ENCODE assay signal across 18 cellular contexts in the genomic region with DNA sequence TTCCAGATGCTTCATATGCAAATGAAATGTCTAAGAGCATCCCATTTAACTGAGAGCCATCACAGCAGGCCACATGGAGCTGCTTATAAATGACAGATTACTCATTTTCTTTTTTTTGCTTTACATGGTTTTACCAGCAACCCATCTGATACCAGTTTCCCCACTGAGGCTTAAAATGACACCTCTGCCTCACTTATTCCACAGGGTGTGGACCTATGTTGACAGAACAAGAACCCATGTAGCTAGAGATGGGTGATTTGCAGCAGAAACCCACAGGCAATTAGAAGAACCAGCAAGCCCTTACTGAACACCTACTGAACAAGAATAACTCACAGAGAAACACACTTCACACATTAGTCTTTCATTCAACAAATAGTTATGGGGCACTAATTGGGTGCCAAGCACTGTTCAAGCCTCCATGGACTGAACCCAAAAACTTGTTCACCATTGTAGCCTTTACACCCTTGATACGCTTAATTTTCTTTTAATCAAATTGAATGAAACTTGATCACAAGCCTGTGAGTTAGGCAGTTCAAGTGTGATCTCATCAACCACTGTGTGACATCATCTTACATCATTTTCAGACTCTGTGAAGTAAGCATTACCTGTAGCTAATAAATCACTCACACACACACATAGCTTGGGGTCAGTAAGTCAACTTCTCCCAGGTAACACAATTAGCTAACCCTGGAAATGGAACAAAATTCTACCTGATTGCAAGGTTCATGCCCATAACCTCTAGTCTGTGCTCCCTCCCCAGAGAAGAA. TPM values are rescaled to one million over a fixed set of nuclear protein-coding genes. Genes with fewer than 3 reads are reported as not detected.
"Had no signal": no experiment of that assay in that cellular context is flagged by ENCODE, and none has a peak within 500 bp of the region (broad histone marks: within the 10 kb centered on the region; RNA-seq: fewer than 3 reads in every experiment).

No MANE protein-coding gene starts in this region.

- H3K4me3 Mint-ChIP-seq: activated CD4-positive, alpha-beta memory T cell treated with anti-CD3 and anti-CD28 coated beads for 36 hours; activated T-helper 1 cell treated with anti-CD3 and anti-CD28 coated beads, Interleukin-12 subunit alpha, Interleukin-12 subunit beta, Interleukin-2, Interleukin-4 antibody, amounts not matched to agents 30 ng/mL and 10 ng/mL and 1 ng/mL, durations not matched to agents 14 hours and 24 hours and 36 hours; naive thymus-derived CD4-positive, alpha-beta T cell; neural crest cell had no signal

- H3K36me3 ChIP-seq: cardiac muscle cell, lower lobe of right lung, sigmoid colon, upper lobe of left lung had no signal

- H3K27ac ChIP-seq: cardiac muscle cell, foreskin keratinocyte, lower lobe of right lung, sigmoid colon, upper lobe of left lung had no signal

- H3K4me1 Mint-ChIP-seq: naive thymus-derived CD4-positive, alpha-beta T cell had no signal

- H3K4me1 ChIP-seq: sigmoid colon had no signal

- H3K27me3 ChIP-seq: cardiac muscle cell, foreskin keratinocyte, sigmoid colon, upper lobe of left lung had no signal

- ATAC-seq: foreskin keratinocyte; lower lobe of right lung; naive thymus-derived CD4-positive, alpha-beta T cell; SK-N-SH treated with all-trans-retinoic acid at 6 μM for 48 hours had no signal

- DNase-seq: activated CD4-positive, alpha-beta memory T cell treated with anti-CD3 and anti-CD28 coated beads for 36 hours; activated CD4-positive, alpha-beta T cell treated with anti-CD3 and anti-CD28 coated beads for 48 hours; amniotic stem cell; foreskin keratinocyte; lower lobe of right lung; naive thymus-derived CD4-positive, alpha-beta T cell; occipital lobe; posterior cingulate gyrus; sigmoid colon; stimulated activated CD4-positive, alpha-beta T cell treated with anti-CD3 and anti-CD28 coated beads, Interleukin-4, amount 100 ng/mL, for 1 hour; stimulated activated naive CD4-positive, alpha-beta T cell; upper lobe of left lung had no signal

- H3K36me3 Mint-ChIP-seq: activated CD4-positive, alpha-beta memory T cell treated with anti-CD3 and anti-CD28 coated beads for 36 hours; activated naive CD4-positive, alpha-beta T cell treated with anti-CD3 and anti-CD28 coated beads, Interleukin-2, amount 50 U/mL, for 72 hours; naive thymus-derived CD4-positive, alpha-beta T cell had no signal

- H3K9me3 ChIP-seq: lower lobe of right lung, sigmoid colon, upper lobe of left lung had no signal

- H3K27ac Mint-ChIP-seq: activated CD4-positive, alpha-beta memory T cell treated with anti-CD3 and anti-CD28 coated beads for 36 hours; activated naive CD4-positive, alpha-beta T cell treated with anti-CD3 and anti-CD28 coated beads, Interleukin-2, amount 50 U/mL, for 72 hours; activated T-helper 1 cell treated with anti-CD3 and anti-CD28 coated beads, Interleukin-12 subunit alpha, Interleukin-12 subunit beta, Interleukin-2, Interleukin-4 antibody, amounts not matched to agents 30 ng/mL and 10 ng/mL and 1 ng/mL, durations not matched to agents 14 hours and 24 hours and 36 hours; naive thymus-derived CD4-positive, alpha-beta T cell had no signal

- H3K9me3 Mint-ChIP-seq: activated CD4-positive, alpha-beta memory T cell treated with anti-CD3 and anti-CD28 coated beads for 36 hours; neural crest cell had no signal

- H3K4me3 ChIP-seq: cardiac muscle cell, lower lobe of right lung, sigmoid colon, smooth muscle cell, upper lobe of left lung had no signal

RNA-seq across cellular contexts. Expression of a gene that starts 45.4 kb away (rescaled TPM):
- polyA plus RNA-seq: naive thymus-derived CD4-positive, alpha-beta T cell had no signal
